8 cellular contexts compared by ENCODE assay signal in genomic region chr20:38883081-38883980, GRCh38. TPM values are rescaled to one million over a fixed set of nuclear protein-coding genes. Genes with fewer than 3 reads are reported as not detected.
DNase-seq lines count a peak whose midpoint lies in the region; ATAC-seq and TF ChIP-seq lines count a peak whose summit lies in the region.

No MANE protein-coding gene starts in this region.

- H3K27me3 ChIP-seq in RWPE2 (ENCODE audit: insufficient read depth, poor library complexity, severe bottlenecking) = no peaks in the 10 kb centered on the region

- no peak overlapping the region for H3K4me3 ChIP-seq in RWPE2 (ENCODE audit: severe bottlenecking)
- H3K4me3 ChIP-seq in foreskin fibroblast (ENCODE audit: low read depth in 1 of 2, low read length in 2 of 2) = no peak overlapping the region

- H3K36me3 ChIP-seq in RWPE2 (ENCODE audit: low read depth) = no peaks in the 10 kb centered on the region

- peaks cover 41% of the 10 kb centered on the region for H3K27me3 Mint-ChIP-seq in mesothelial cell of epicardium (ENCODE audit: low read depth)

- H3K27ac Mint-ChIP-seq in mesothelial cell of epicardium = no peak overlapping the region

- H3K4me1 Mint-ChIP-seq in mesothelial cell of epicardium = no peaks in the 10 kb centered on the region

- H3K4me3 Mint-ChIP-seq in mesothelial cell of epicardium = no peak overlapping the region

- H3K36me3 Mint-ChIP-seq in mesothelial cell of epicardium = no peaks in the 10 kb centered on the region

- no peaks in the 10 kb centered on the region for H3K9me3 Mint-ChIP-seq in mesothelial cell of epicardium

- H3K27ac ChIP-seq in RWPE2 (ENCODE audit: poor library complexity, severe bottlenecking) = no peak overlapping the region

- TF ChIP-seq CTCF in RWPE2 (IDR thresholded peaks at IDR 0.05; ENCODE audit: poor library complexity, severe bottlenecking) (no peak), foreskin fibroblast (IDR thresholded peaks at IDR 0.05; ENCODE audit: low read depth, low read length) (no peak), mesothelial cell of epicardium (IDR thresholded peaks at IDR 0.05; ENCODE audit: unreplicated experiment) (no peak)

- ATAC-seq in RWPE2 (ENCODE audit: low read depth) = peak; percentile 21
- ATAC-seq in HG03442 (IDR thresholded peaks at IDR 0.05; ENCODE audit: unreplicated experiment) = no peak
- no peak for ATAC-seq in HG02798 (IDR thresholded peaks at IDR 0.05; ENCODE audit: poor library complexity, unreplicated experiment)

- H3K4me1 ChIP-seq in RWPE2 (ENCODE audit: insufficient read depth, poor library complexity, severe bottlenecking) = no peaks in the 10 kb centered on the region

- in situ Hi-C loops in G401 (cut with HindIII; ENCODE audit: low sequenced_read_pairs) = no loop called here

- DNase-seq in A172 (ENCODE audit: low spot score) = peak; percentile 76
- DNase-seq in G401 (ENCODE audit: low spot score) = peak; percentile 97
- peak; percentile 78 for DNase-seq in RWPE2 (ENCODE audit: low spot score)
- peak; percentile 5 to 34 for DNase-seq in foreskin fibroblast
- no peak for DNase-seq in mesothelial cell of epicardium (ENCODE audit: low spot score in 2 of 2, unreplicated experiment in 2 of 2)
- DNase-seq in NOMO-1 treated with DMSO at 0.1 percent for 48 hours (lab: John Stamatoyannopoulos, UW; ENCODE audit: unreplicated experiment) = no peak

- no peaks in the 10 kb centered on the region for H3K9me3 ChIP-seq in RWPE2 (ENCODE audit: severe bottlenecking)

RNA-seq across cellular contexts. Expression of gene FAM83D, which starts 42.9 kb away (rescaled TPM):
- 83.9 and 103 TPM in 2 replicates for total RNA-seq in A172 (2014; rRNA removed; shearing (Covaris generic))
- 38.4 and 43.1 TPM in 2 replicates for total RNA-seq in G401 (2014; rRNA removed; shearing (Covaris generic))
- total RNA-seq in mesothelial cell of epicardium = 10.2 to 11.5 TPM (median 10.8 TPM) in 3 replicates

Comparison
In these comparisons a context has a peak if more than half of its experiments do, and no peak if none do; other contexts are left out.
1. DNase-seq: peak in A172 (single experiment), G401 (single experiment), RWPE2 (single experiment) and foreskin fibroblast (2 of 2); none in mesothelial cell of epicardium (0 of 2) and NOMO-1 treated with DMSO at 0.1 percent for 48 hours (single experiment).